In genomic region chr1:32991386-32991785, GRCh38 we compare ENCODE assay signal across 12 cellular contexts. TPM values are rescaled to one million over a fixed set of nuclear protein-coding genes. Genes with fewer than 3 reads are reported as not detected.
A peak's percentile ranks its signal among the peaks of the same experiment; 100 is the strongest.
DNase-seq lines count a peak whose midpoint lies in the region; ATAC-seq and TF ChIP-seq lines count a peak whose summit lies in the region.
"Had no signal": no experiment of that assay in that cellular context is flagged by ENCODE, and none has a peak within 500 bp of the region (broad histone marks: within the 10 kb centered on the region; RNA-seq: fewer than 3 reads in every experiment).

No MANE protein-coding gene starts in this region.

- no peaks in the 10 kb centered on the region for H3K9me3 Mint-ChIP-seq in activated CD4-positive, alpha-beta T cell treated with anti-CD3 and anti-CD28 coated beads, Interleukin-2, amount 10 ng/mL, durations not matched to agents 7 days and 5 days

- no peak overlapping the region for H3K4me3 Mint-ChIP-seq in activated CD4-positive, alpha-beta T cell treated with anti-CD3 and anti-CD28 coated beads, Interleukin-2, amount 10 ng/mL, durations not matched to agents 7 days and 5 days

- no peak for DNase-seq in activated CD4-positive, alpha-beta T cell treated with anti-CD3 and anti-CD28 coated beads, Interleukin-2, amount 10 ng/mL, durations not matched to agents 7 days and 5 days
- no peak for DNase-seq in activated CD4-positive, alpha-beta T cell treated with anti-CD3 and anti-CD28 coated beads, Interleukin-2, amount 50 U/mL, for 4 hours
- DNase-seq in RWPE1 (ENCODE audit: low spot score), result peak; percentile 60
- DNase-seq in glomerular visceral epithelial cell (ENCODE audit: extremely low spot score), result peak; percentile 36
- DNase-seq in substantia nigra (lab: John Stamatoyannopoulos, UW), result no peak
- DNase-seq in A172 (ENCODE audit: low spot score), result no peak
- DNase-seq: activated CD4-positive, alpha-beta T cell treated with anti-CD3 and anti-CD28 coated beads, Interleukin-2, amount 50 U/mL, for 48 hours; SJCRH30; stimulated activated CD8-positive, alpha-beta memory T cell treated with anti-CD3 and anti-CD28 coated beads, Interleukin-4, amount 100 ng/mL, for 48 hours had no signal

- H3K4me3 ChIP-seq in gastroesophageal sphincter, result no peak overlapping the region
- H3K4me3 ChIP-seq: lung, SJCRH30 had no signal

- WGBS in gastroesophageal sphincter (ENCODE audit: low coverage in 1 of 2), 2 donors, result 80 to 84% methylated on average over 1 to 2 of the region's 5 CpGs

- ATAC-seq in gastroesophageal sphincter (no peak), GM21515 (IDR thresholded peaks at IDR 0.05; ENCODE audit: unreplicated experiment) (no peak)

- no peak for TF ChIP-seq POLR2A in gastroesophageal sphincter (IDR thresholded peaks at IDR 0.05)

- CTCF ChIA-PET in activated CD4-positive, alpha-beta T cell treated with anti-CD3 and anti-CD28 coated beads, Interleukin-2, amount 10 ng/mL, durations not matched to agents 7 days and 5 days (lab: Charles Lee), result interaction anchor here (1.0 to 1.8 kb wide), 2 partner anchors 10 to 54 kb away, joined by 3 to 9 read pairs; no protein-coding TSS in a partner anchor
- CTCF ChIA-PET in RWPE1 (lab: Yijun Ruan, JAX), result interaction anchor here (2.9 kb wide), 1 partner anchor 10 kb away, joined by 7 read pairs; no protein-coding TSS in a partner anchor

- peaks cover 53% of the 10 kb centered on the region for H3K4me1 Mint-ChIP-seq in activated CD4-positive, alpha-beta T cell treated with anti-CD3 and anti-CD28 coated beads, Interleukin-2, amount 10 ng/mL, durations not matched to agents 7 days and 5 days

- H3K36me3 Mint-ChIP-seq in activated CD4-positive, alpha-beta T cell treated with anti-CD3 and anti-CD28 coated beads, Interleukin-2, amount 10 ng/mL, durations not matched to agents 7 days and 5 days (ENCODE audit: low read depth), result peaks cover 2% of the 10 kb centered on the region

- no peaks in the 10 kb centered on the region for H3K36me3 ChIP-seq in gastroesophageal sphincter
- H3K36me3 ChIP-seq: SJCRH30 had no signal

- TF ChIP-seq CTCF in RWPE1 (conservative IDR thresholded peaks at IDR 0.05; ENCODE audit: low read depth), result no peak
- TF ChIP-seq CTCF in gastroesophageal sphincter (IDR thresholded peaks at IDR 0.05), result no peak

- POLR2A ChIA-PET in activated CD4-positive, alpha-beta T cell treated with anti-CD3 and anti-CD28 coated beads, Interleukin-2, amount 10 ng/mL, durations not matched to agents 7 days and 5 days (lab: Charles Lee), result interaction anchor here (1.6 kb wide), 1 partner anchor 11 kb away, joined by 5 read pairs; no protein-coding TSS in a partner anchor
- POLR2A ChIA-PET in RWPE1 (lab: Yijun Ruan, JAX; ENCODE audit: low non-redundant PET), result no interaction called here

- no peak for TF ChIP-seq EP300 in gastroesophageal sphincter (IDR thresholded peaks at IDR 0.05)

- no peaks in the 10 kb centered on the region for H3K27me3 Mint-ChIP-seq in activated CD4-positive, alpha-beta T cell treated with anti-CD3 and anti-CD28 coated beads, Interleukin-2, amount 10 ng/mL, durations not matched to agents 7 days and 5 days

- H3K27ac Mint-ChIP-seq in activated CD4-positive, alpha-beta T cell treated with anti-CD3 and anti-CD28 coated beads, Interleukin-2, amount 10 ng/mL, durations not matched to agents 7 days and 5 days, result peak overlapping the region; percentile 58

- H3K27me3 ChIP-seq in gastroesophageal sphincter, result no peaks in the 10 kb centered on the region
- H3K27me3 ChIP-seq: SJCRH30 had no signal

- H3K27ac ChIP-seq in RWPE1 (peak overlapping the region; percentile 98), substantia nigra (ENCODE audit: low read depth, low read length, poor library complexity, severe bottlenecking) (peak overlapping the region; percentile 56), gastroesophageal sphincter (peak overlapping the region in 2 of 4 donors; percentile 53 to 67)
- H3K27ac ChIP-seq: SJCRH30 had no signal

- H3K9me3 ChIP-seq in gastroesophageal sphincter, result no peaks in the 10 kb centered on the region
- H3K9me3 ChIP-seq: SJCRH30 had no signal

- H3K4me1 ChIP-seq in gastroesophageal sphincter, result peaks cover 6 to 35% (median 26%) of the 10 kb centered on the region in 3 donors

RNA-seq across cellular contexts. Expression of gene RNF19B, which starts 26.8 kb away (rescaled TPM):
- total RNA-seq in activated CD4-positive, alpha-beta T cell treated with anti-CD3 and anti-CD28 coated beads, Interleukin-2, amount 10 ng/mL, durations not matched to agents 7 days and 5 days, result 10 to 100 TPM; 18.4 to 20.1 TPM
- 10 to 100 TPM; 19.5 to 25.2 (median 21.8) TPM for total RNA-seq in gastroesophageal sphincter
- 7.4 and 7.9 TPM in 2 replicates for total RNA-seq in A172 (2014; rRNA removed; shearing (Covaris generic))

RNA-seq across cellular contexts. Expression of gene AK2, which starts 45.3 kb away (rescaled TPM):
- total RNA-seq in activated CD4-positive, alpha-beta T cell treated with anti-CD3 and anti-CD28 coated beads, Interleukin-2, amount 10 ng/mL, durations not matched to agents 7 days and 5 days, result 100 to 1,000 TPM; 181 to 193 TPM
- 100 to 1,000 TPM in 2 of 4 donors, 10 to 100 TPM in 2; 88.9 to 115 (median 97.1) TPM for total RNA-seq in gastroesophageal sphincter
- 160 and 171 TPM in 2 replicates for total RNA-seq in A172 (2014; rRNA removed; shearing (Covaris generic))

Comparison
In these comparisons a context has a peak if more than half of its experiments do, and no peak if none do; other contexts are left out.
1. DNase-seq: peak in RWPE1 (single experiment) and glomerular visceral epithelial cell (single experiment); none in activated CD4-positive, alpha-beta T cell treated with anti-CD3 and anti-CD28 coated beads, Interleukin-2, amount 10 ng/mL, durations not matched to agents 7 days and 5 days (single experiment), activated CD4-positive, alpha-beta T cell treated with anti-CD3 and anti-CD28 coated beads, Interleukin-2, amount 50 U/mL, for 4 hours (0 of 2), substantia nigra (0 of 49) and A172 (single experiment).